In the genomic region with DNA sequence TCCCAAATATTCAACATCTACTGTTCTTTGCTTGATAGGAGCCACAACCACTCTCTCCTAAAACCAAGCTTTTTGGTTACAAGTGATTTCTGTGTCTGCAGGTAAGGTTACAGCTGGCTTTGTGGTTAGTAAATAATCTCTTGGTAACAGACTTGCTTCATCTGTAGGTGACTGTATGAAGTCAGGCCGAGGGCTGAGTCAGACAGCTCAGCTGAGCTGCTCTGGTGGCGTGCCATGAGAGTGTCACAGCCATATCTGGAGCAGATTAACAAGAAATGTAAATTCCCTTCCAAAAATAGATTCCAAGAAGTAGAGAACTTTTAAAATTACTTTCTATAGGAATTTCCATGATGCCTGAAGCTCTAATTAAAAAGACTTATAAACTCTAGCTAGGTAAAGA, we compare ENCODE assay signal across 8 cellular contexts. TPM values are rescaled to one million over a fixed set of nuclear protein-coding genes. Genes with fewer than 3 reads are reported as not detected.
A peak's percentile ranks its signal among the peaks of the same experiment; 100 is the strongest.
DNase-seq lines count a peak whose midpoint lies in the region; ATAC-seq and TF ChIP-seq lines count a peak whose summit lies in the region.

No MANE protein-coding gene starts in this region.

- DNase-seq in AG09319 (ENCODE audit: extremely low read depth, low read depth), result peak; percentile 83
- DNase-seq in fibroblast of peridontal ligament (ENCODE audit: extremely low read depth), result peak; percentile 94
- no peak for DNase-seq in NCI-H2196 treated with DMSO at 0.1 percent for 48 hours (lab: John Stamatoyannopoulos, UW; ENCODE audit: unreplicated experiment)
- no peak for DNase-seq in T-helper 1 cell
- DNase-seq in activated naive CD4-positive, alpha-beta T cell (lab: John Stamatoyannopoulos, UW), result no peak
- no peak for DNase-seq in cerebellum (ENCODE audit: low spot score)

- ATAC-seq in GM19468 (IDR thresholded peaks at IDR 0.05; ENCODE audit: extremely low read depth, unreplicated experiment) (peak; percentile 80), HG03520 (IDR thresholded peaks at IDR 0.05; ENCODE audit: unreplicated experiment) (peak; percentile 91)

- no peak for TF ChIP-seq CTCF in AG09319 (IDR thresholded peaks at IDR 0.05; ENCODE audit: low read depth, low read length)

RNA-seq across cellular contexts. Expression of a gene that starts 23.7 kb away (rescaled TPM):
- total RNA-seq in cerebellum, result 0.45 TPM

Comparison
In these comparisons a context has a peak if more than half of its experiments do, and no peak if none do; other contexts are left out.
1. DNase-seq: peak in AG09319 (single experiment) and fibroblast of peridontal ligament (single experiment); none in NCI-H2196 treated with DMSO at 0.1 percent for 48 hours (single experiment), T-helper 1 cell (0 of 5), activated naive CD4-positive, alpha-beta T cell (0 of 4) and cerebellum (single experiment).